In the genomic region with DNA sequence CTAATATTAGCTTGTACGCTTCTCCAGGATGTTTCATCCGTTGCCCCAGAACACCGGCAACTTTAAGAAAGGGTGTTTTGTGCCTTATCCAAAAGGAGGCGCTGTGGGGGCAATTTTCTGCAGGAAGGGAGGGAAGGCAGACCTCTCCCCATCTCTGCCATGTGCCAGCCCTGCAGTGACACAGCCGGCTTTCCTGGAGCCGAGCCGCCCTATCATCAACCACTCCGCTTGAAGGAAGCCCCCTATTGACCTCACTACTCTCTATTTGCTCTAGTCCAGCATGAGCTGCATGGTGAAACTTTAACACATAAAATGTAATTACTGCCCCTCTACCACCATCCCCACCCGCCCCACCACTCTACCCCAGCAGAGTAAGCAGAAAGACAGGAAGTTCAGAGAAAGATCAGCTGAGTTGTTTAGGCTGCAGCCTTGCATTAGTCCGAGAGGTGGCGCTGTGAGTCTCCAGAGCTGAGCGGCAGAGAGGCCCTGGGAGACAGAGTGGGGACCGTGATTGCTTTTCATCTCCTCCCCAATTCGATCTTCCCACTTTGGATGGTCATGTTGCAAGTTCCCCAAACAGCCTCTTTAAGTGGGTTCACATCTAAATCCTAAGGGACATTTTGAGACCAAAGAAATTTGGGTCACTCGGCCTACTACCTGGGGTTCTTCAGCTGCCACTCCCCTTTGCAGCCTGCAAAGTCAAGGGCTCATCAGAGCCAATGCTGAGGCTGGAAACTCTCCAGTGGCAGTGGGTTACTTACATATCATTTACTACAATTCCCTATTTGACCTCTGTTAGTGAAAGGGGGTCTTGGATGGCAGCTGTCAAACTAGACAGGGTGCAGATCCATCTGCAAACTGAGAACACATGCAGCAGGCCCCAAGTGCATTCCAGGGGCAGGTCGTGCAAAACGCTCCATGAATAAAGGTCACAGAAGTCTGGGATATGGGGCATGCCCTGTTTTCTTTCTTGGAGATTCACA, we compare ENCODE assay signal across 8 cellular contexts. TPM values are rescaled to one million over a fixed set of nuclear protein-coding genes. Genes with fewer than 3 reads are reported as not detected.
DNase-seq lines count a peak whose midpoint lies in the region; ATAC-seq and TF ChIP-seq lines count a peak whose summit lies in the region.

No MANE protein-coding gene starts in this region.

- H3K4me1 ChIP-seq in HUES64 (ENCODE audit: insufficient read depth, low read length) (0 out of 2 replicates have a peak, but pooled peaks cover 6% of the 10 kb centered on the region), SK-N-SH (ENCODE audit: control insufficient read depth in 1 of 2, insufficient read depth in 2 of 2, low read depth in 1 of 2, low read length in 1 of 2) (peaks cover 0 to 4% of the 10 kb centered on the region in 2 experiments; a peak in 1 of 4 replicates), right atrium auricular region (peaks cover 0 to 6% of the 10 kb centered on the region in 2 donors)

- H3K4me2 ChIP-seq in SK-N-SH = no peak overlapping the region

- CTCF ChIA-PET in SK-N-SH (lab: Yijun Ruan, JAX) = interaction anchor here (0.5 to 10.5 kb wide), 81 partner anchors 10 to 669 kb away, joined by 3 to 151 read pairs (median 5); a partner anchor contains a TSS

- H3K36me3 ChIP-seq in HUES64 (ENCODE audit: insufficient read depth, low read length) = no peaks in the 10 kb centered on the region
- H3K36me3 ChIP-seq in SK-N-SH (replicated peaks in 1 of 2; ENCODE audit: control insufficient read depth in 1 of 2, insufficient read depth in 2 of 2, low read length in 1 of 2) = no peaks in the 10 kb centered on the region
- no peaks in the 10 kb centered on the region for H3K36me3 ChIP-seq in right atrium auricular region

- no peaks in the 10 kb centered on the region for H3K27me3 ChIP-seq in HUES64 (ENCODE audit: insufficient read depth, low read length)
- H3K27me3 ChIP-seq in SK-N-SH (ENCODE audit: insufficient read depth) = no peaks in the 10 kb centered on the region
- H3K27me3 ChIP-seq in right atrium auricular region = no peaks in the 10 kb centered on the region

- no peak overlapping the region for H2AFZ ChIP-seq in SK-N-SH (ENCODE audit: low read depth)

- no peaks in the 10 kb centered on the region for H4K20me1 ChIP-seq in SK-N-SH (ENCODE audit: insufficient read depth)

- ATAC-seq in GM19463 (IDR thresholded peaks at IDR 0.05; ENCODE audit: unreplicated experiment) = peak; percentile 66
- ATAC-seq in HG02840 (IDR thresholded peaks at IDR 0.05; ENCODE audit: low FRiP score, unreplicated experiment) = no peak

- peak; percentile 85 for TF ChIP-seq RAD21 in SK-N-SH (IDR thresholded peaks at IDR 0.05; ENCODE audit: low read length)

- DNase-seq in CMK (ENCODE audit: low read depth) (peak; percentile 36), SK-N-SH (peak; percentile 91), amygdala (lab: John Stamatoyannopoulos, UW) (peak in 47 of 56 donors; percentile 8 to 77 (median 45)), right atrium auricular region (ENCODE audit: low spot score) (peak; percentile 73), putamen (ENCODE audit: low spot score) (peak; percentile 48)

- no peak for TF ChIP-seq EP300 in SK-N-SH (IDR thresholded peaks at IDR 0.05; ENCODE audit: borderline replicate concordance in 1 of 2, low read depth in 1 of 2, low read length in 1 of 2)

- H3K9ac ChIP-seq in HUES64 (ENCODE audit: low read depth, low read length) (no peak overlapping the region), SK-N-SH (no peak overlapping the region)

- peak overlapping the region; percentile 37; the same call in 1 of the 2 replicates for H3K4me3 ChIP-seq in HUES64 (ENCODE audit: low read length)
- H3K4me3 ChIP-seq in SK-N-SH (ENCODE audit: low read depth in 2 of 2, low read length in 1 of 2) = no peak overlapping the region; a peak in 1 of 4 replicates
- no peak overlapping the region for H3K4me3 ChIP-seq in right atrium auricular region

- H3K9me3 ChIP-seq in HUES64 (ENCODE audit: insufficient read depth, low read depth, low read length) = no peaks in the 10 kb centered on the region
- no peaks in the 10 kb centered on the region for H3K9me3 ChIP-seq in SK-N-SH
- no peaks in the 10 kb centered on the region for H3K9me3 ChIP-seq in right atrium auricular region

- H3K27ac ChIP-seq in HUES64 (ENCODE audit: low read depth, low read length) (no peak overlapping the region), SK-N-SH (ENCODE audit: low read depth in 2 of 2, low read length in 1 of 2) (no peak overlapping the region), right atrium auricular region (no peak overlapping the region)

- H3K9me2 ChIP-seq in SK-N-SH = no peaks in the 10 kb centered on the region

- POLR2A ChIA-PET in SK-N-SH (lab: Yijun Ruan, JAX) = no interaction called here

- no peaks in the 10 kb centered on the region for H3F3A ChIP-seq in SK-N-SH (replicated peaks; ENCODE audit: insufficient read depth)

- TF ChIP-seq CTCF in SK-N-SH (IDR thresholded peaks at IDR 0.05) (peak; percentile 74), right atrium auricular region (IDR thresholded peaks at IDR 0.05) (peak; percentile 64 to 85)

- H3K79me2 ChIP-seq in SK-N-SH (ENCODE audit: insufficient read depth) = no peaks in the 10 kb centered on the region

- 35% methylated on average over 17 of the region's 17 CpGs for WGBS in HUES64
- WGBS in SK-N-SH (ENCODE audit: low lambda C conversion rate) = 47% methylated on average over 16 of the region's 17 CpGs

TF ChIP-seq in SK-N-SH, 30 proteins besides CTCF, POLR2A, EP300 and RAD21:
- no peak for TF ChIP-seq GATA2 (CRISPR knock-in tag; IDR thresholded peaks at IDR 0.05)
- no peak for TF ChIP-seq GABPA (IDR thresholded peaks at IDR 0.05; ENCODE audit: low read depth)
- no peak for TF ChIP-seq YY1 (IDR thresholded peaks at IDR 0.05; ENCODE audit: low read depth)
- TF ChIP-seq NRF1 (IDR thresholded peaks at IDR 0.05; ENCODE audit: low read depth, low read length) = no peak
- TF ChIP-seq SMC3 (IDR thresholded peaks at IDR 0.05; ENCODE audit: low read depth, low read length) = peak; percentile 91
- no peak for TF ChIP-seq TEAD4 (IDR thresholded peaks at IDR 0.05; ENCODE audit: borderline replicate concordance, insufficient read depth)
- TF ChIP-seq MXI1 (IDR thresholded peaks at IDR 0.05; ENCODE audit: low read depth, low read length) = no peak
- TF ChIP-seq TCF12 (IDR thresholded peaks at IDR 0.05) = no peak
- TF ChIP-seq TAF1 (IDR thresholded peaks at IDR 0.05; ENCODE audit: borderline replicate concordance, low read depth, low read length) = no peak
TF ChIP-seq in SK-N-SH: peak in this region for 1.

RNA-seq across cellular contexts. Expression of a gene that starts 24.7 kb away (rescaled TPM):
- 17.6 TPM for polyA plus RNA-seq in HUES64 (2013, experiment 1 of 2)
- polyA plus RNA-seq in HUES64 (2013, experiment 2 of 2) = 20.2 TPM
- polyA plus RNA-seq in SK-N-SH (2012; rRNA removed) = 5.7 and 6.5 TPM in 2 replicates
- 5.0 and 6.5 TPM in 2 replicates for polyA plus RNA-seq in SK-N-SH (2012; cell fraction: cytosol; rRNA removed)
- 7.7 and 10.9 TPM in 2 replicates for polyA plus RNA-seq in SK-N-SH (2012; cell fraction: nucleus; rRNA removed)
- total RNA-seq in right atrium auricular region = 1 to 10 TPM; 2.4 to 3.6 TPM

Comparison
In these comparisons a context has a peak if more than half of its experiments do, and no peak if none do; other contexts are left out.
1. DNase-seq: peak in every context shown above with its lines; median percentile 91 in SK-N-SH; 73 in right atrium auricular region; 48 in putamen; 45 in amygdala; 36 in CMK.